In the genomic region with DNA sequence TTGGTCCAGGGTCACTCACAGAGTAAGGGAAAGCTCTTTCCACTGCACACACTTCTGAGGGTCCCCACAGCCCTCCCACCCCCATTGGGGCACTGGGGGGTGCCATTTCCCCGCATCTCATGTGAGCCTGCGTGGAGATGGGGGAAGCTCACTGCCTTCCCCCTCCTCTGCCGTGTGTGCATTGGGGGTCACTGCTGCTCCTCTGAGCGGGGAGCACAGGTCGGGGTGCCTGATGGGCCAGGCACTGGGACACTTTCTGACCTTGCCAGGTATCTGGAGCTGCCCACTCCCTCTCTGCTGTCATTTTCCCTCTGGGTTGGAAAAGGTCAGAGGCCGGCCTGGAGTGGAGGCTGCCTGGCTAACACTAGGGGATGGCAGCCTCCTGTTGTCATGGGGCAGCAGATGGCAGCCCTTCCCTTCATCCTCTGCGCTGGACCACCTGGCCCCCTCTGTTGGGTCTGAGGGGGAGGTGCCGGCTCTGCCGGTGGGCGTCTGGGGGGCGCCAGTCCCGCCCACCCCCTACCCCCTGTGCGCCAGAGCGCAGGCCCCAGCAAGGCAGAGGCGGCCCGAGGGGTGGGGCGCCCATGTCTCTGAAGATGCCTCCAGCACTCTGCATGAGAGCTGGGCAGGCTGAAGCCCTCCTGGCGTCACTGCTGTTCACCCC, we compare ENCODE assay signal across 8 cellular contexts. TPM values are rescaled to one million over a fixed set of nuclear protein-coding genes. Genes with fewer than 3 reads are reported as not detected.
DNase-seq lines count a peak whose midpoint lies in the region; ATAC-seq and TF ChIP-seq lines count a peak whose summit lies in the region.

No MANE protein-coding gene starts in this region.

- H3K9me3 Mint-ChIP-seq in effector memory CD8-positive, alpha-beta T cell: no peaks in the 10 kb centered on the region

- H3F3A ChIP-seq in MM.1S (ENCODE audit: insufficient read depth, low read length): no peaks in the 10 kb centered on the region

- WGBS in prostate gland: 62% methylated on average over 11 of the region's 18 CpGs

- ATAC-seq in GM19467 (IDR thresholded peaks at IDR 0.05; ENCODE audit: unreplicated experiment): peak; percentile 2
- ATAC-seq in effector memory CD8-positive, alpha-beta T cell (replicated peaks): no peak
- no peak for ATAC-seq in GM21737 (IDR thresholded peaks at IDR 0.05; ENCODE audit: unreplicated experiment)

- H3K27me3 ChIP-seq in MM.1S (replicated peaks; ENCODE audit: insufficient read depth, low read length): peaks cover 8% of the 10 kb centered on the region; the same call in 1 of the 2 replicates
- H3K27me3 ChIP-seq in prostate gland (replicated peaks; ENCODE audit: insufficient read depth): no peaks in the 10 kb centered on the region

- peak overlapping the region; percentile 73 for H3K4me3 Mint-ChIP-seq in effector memory CD8-positive, alpha-beta T cell

- TF ChIP-seq CTCF in MM.1S (IDR thresholded peaks at IDR 0.05; ENCODE audit: low read length): no peak
- TF ChIP-seq CTCF in prostate gland (IDR thresholded peaks at IDR 0.05): no peak

- H3K4me1 ChIP-seq in MM.1S (ENCODE audit: low read length): peaks cover 4% of the 10 kb centered on the region; the same call in 1 of the 2 replicates
- H3K4me1 ChIP-seq in prostate gland (replicated peaks): no peaks in the 10 kb centered on the region

- no peaks in the 10 kb centered on the region for H3K9me2 ChIP-seq in MM.1S (replicated peaks; ENCODE audit: insufficient read depth, low read length)

- peaks cover 32 to 41% of the 10 kb centered on the region in 2 donors for H3K4me1 Mint-ChIP-seq in effector memory CD8-positive, alpha-beta T cell (ENCODE audit: low read depth in 2 of 2)

- H3K27me3 Mint-ChIP-seq in effector memory CD8-positive, alpha-beta T cell: no peaks in the 10 kb centered on the region

- H3K4me3 ChIP-seq in MM.1S (ENCODE audit: low read length) (0 out of 2 replicates have a peak overlapping the region, but pooled peaks have one; percentile 68), prostate gland (peak overlapping the region in 1 of 2 donors; percentile 30)

- peaks cover 55% of the 10 kb centered on the region for H3K36me3 Mint-ChIP-seq in effector memory CD8-positive, alpha-beta T cell (ENCODE audit: insufficient read depth)

- no peaks in the 10 kb centered on the region for H3K9me3 ChIP-seq in MM.1S (replicated peaks; ENCODE audit: insufficient read depth, low read length)
- no peaks in the 10 kb centered on the region for H3K9me3 ChIP-seq in prostate gland

- DNase-seq in MM.1S: no peak
- no peak for DNase-seq in effector memory CD8-positive, alpha-beta T cell
- no peak for DNase-seq in prostate gland (ENCODE audit: low spot score)
- no peak for DNase-seq in NCI-H128 (lab: John Stamatoyannopoulos, UW; ENCODE audit: unreplicated experiment)
- DNase-seq in DMS153 (lab: John Stamatoyannopoulos, UW): no peak
- no peak for DNase-seq in amygdala (lab: John Stamatoyannopoulos, UW)

- no peaks in the 10 kb centered on the region for H3K79me2 ChIP-seq in MM.1S (ENCODE audit: low read length)

- no peaks in the 10 kb centered on the region for H3K36me3 ChIP-seq in MM.1S (replicated peaks; ENCODE audit: insufficient read depth, low read length)
- no peaks in the 10 kb centered on the region for H3K36me3 ChIP-seq in prostate gland

- intact Hi-C loops in prostate gland (cut with DNase I): no loop called here

- no peak for TF ChIP-seq POLR2A in prostate gland (IDR thresholded peaks at IDR 0.05)

- peak overlapping the region; percentile 97; the same call in 1 of the 2 replicates for H3K4me2 ChIP-seq in MM.1S (ENCODE audit: low read depth, low read length)

- H3K9ac ChIP-seq in MM.1S (ENCODE audit: low read length): no peak overlapping the region; the same call in 1 of the 2 replicates

- H2AFZ ChIP-seq in MM.1S (ENCODE audit: low read length): no peak overlapping the region

- peak overlapping the region; percentile 92 to 95 for H3K27ac Mint-ChIP-seq in effector memory CD8-positive, alpha-beta T cell

- H3K27ac ChIP-seq in MM.1S (ENCODE audit: low read length) (no peak overlapping the region), prostate gland (peak overlapping the region; percentile 41 to 74)

- H4K20me1 ChIP-seq in MM.1S (ENCODE audit: insufficient read depth, low read length): no peaks in the 10 kb centered on the region

RNA-seq across cellular contexts. Expression of a gene that starts 9.1 kb away (rescaled TPM):
- total RNA-seq in prostate gland: 100 to 1,000 TPM in 1 of 2 donors, 10 to 100 TPM in 1; 71.5 to 120 TPM

RNA-seq across cellular contexts. Expression of a gene that starts 9.6 kb away (rescaled TPM):
- 100 to 1,000 TPM in 1 of 2 donors, 10 to 100 TPM in 1; 71.6 to 690 TPM for total RNA-seq in prostate gland

RNA-seq across cellular contexts. Expression of a gene that starts 30.9 kb away (rescaled TPM):
- total RNA-seq in prostate gland: 1 to 10 TPM; 1.6 to 5.5 TPM

RNA-seq across cellular contexts. Expression of a gene that starts 42.3 kb away (rescaled TPM):
- total RNA-seq in prostate gland: 100 to 1,000 TPM in 1 of 2 donors, 10 to 100 TPM in 1; 49.6 to 136 TPM
